ENCODE assay signal across 23 cellular contexts in the genomic region with DNA sequence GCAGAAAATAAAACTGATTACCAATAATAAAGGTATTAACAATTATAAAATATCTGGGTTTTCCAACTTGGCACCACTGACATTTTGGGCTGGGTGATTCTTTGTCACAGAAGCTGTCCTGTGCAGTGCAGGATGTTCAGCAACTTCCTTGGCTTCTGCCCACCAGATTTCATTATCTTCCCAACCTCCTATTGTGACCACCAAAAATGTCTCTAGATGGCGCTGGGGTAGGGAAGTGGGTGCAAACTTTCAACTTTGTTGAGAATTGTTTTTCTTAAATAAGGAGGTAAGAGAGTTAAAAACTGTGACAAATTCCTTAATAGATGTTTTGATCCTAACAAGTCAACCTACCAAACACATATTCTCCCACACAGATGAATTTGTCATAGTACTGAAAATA.
DNase-seq lines count a peak whose midpoint lies in the region; ATAC-seq and TF ChIP-seq lines count a peak whose summit lies in the region.
"Had no signal": no experiment of that assay in that cellular context is flagged by ENCODE, and none has a peak within 500 bp of the region (broad histone marks: within the 10 kb centered on the region; RNA-seq: fewer than 3 reads in every experiment).

No MANE protein-coding gene starts in this region.

- H4K20me1 ChIP-seq in mammary epithelial cell (ENCODE audit: insufficient read depth, low read length): no peaks in the 10 kb centered on the region
- no peaks in the 10 kb centered on the region for H4K20me1 ChIP-seq in neural progenitor cell (ENCODE audit: low read depth)

- peak; percentile 10 to 12 for TF ChIP-seq CTCF in mammary epithelial cell (conservative IDR thresholded peaks at IDR 0.05 in 1 of 2, IDR thresholded peaks at IDR 0.05 in 1 of 2; ENCODE audit: extremely low read depth in 1 of 2, insufficient read depth in 1 of 2, low read depth in 1 of 2, low read length in 2 of 2)
- peak; percentile 12 for TF ChIP-seq CTCF in neural progenitor cell (IDR thresholded peaks at IDR 0.05)
- TF ChIP-seq CTCF in tibial nerve (IDR thresholded peaks at IDR 0.05): no peak

- peaks cover 7% of the 10 kb centered on the region for H3K36me3 Mint-ChIP-seq in neural progenitor cell
- H3K36me3 Mint-ChIP-seq in T-helper 17 cell (ENCODE audit: low read depth): no peaks in the 10 kb centered on the region
- H3K36me3 Mint-ChIP-seq: activated naive CD8-positive, alpha-beta T cell treated with anti-CD3 and anti-CD28 coated beads, Interleukin-2, amount 10 ng/mL, durations not matched to agents 7 days and 5 days; memory B cell; naive thymus-derived CD4-positive, alpha-beta T cell had no signal

- no peaks in the 10 kb centered on the region for H3K9me3 Mint-ChIP-seq in neural progenitor cell
- H3K9me3 Mint-ChIP-seq: activated naive CD8-positive, alpha-beta T cell treated with anti-CD3 and anti-CD28 coated beads, Interleukin-2, amount 10 ng/mL, durations not matched to agents 7 days and 5 days; memory B cell; naive thymus-derived CD4-positive, alpha-beta T cell; T-helper 1 cell treated with Interleukin-12 subunit alpha and Interleukin-12 subunit beta and Interleukin-4 antibody, amounts not matched to agents 30 μg/mL and 1 μg/mL, for 36 hours had no signal

- intact Hi-C loops in mammary epithelial cell (cut with micrococcal nuclease): no loop called here

- 100% methylated on average over 1 of the region's 1 CpG for WGBS in mammary epithelial cell (ENCODE audit: low coverage, missing lambda C conversion rate)
- 63 to 74% methylated on average over 1 of the region's 1 CpG for WGBS in tibial nerve, 2 donors

- H3K9ac ChIP-seq in mammary epithelial cell (ENCODE audit: insufficient read depth, low read length) (no peak overlapping the region), neural progenitor cell (no peak overlapping the region)

- no peak for TF ChIP-seq EP300 in tibial nerve (IDR thresholded peaks at IDR 0.05)

- DNase-seq in DMS 273 (lab: John Stamatoyannopoulos, UW; ENCODE audit: unreplicated experiment): peak; percentile 37
- no peak for DNase-seq in DMS 273 treated with DMSO at 0.1 percent for 48 hours (lab: John Stamatoyannopoulos, UW)
- DNase-seq in NCI-H69 (lab: John Stamatoyannopoulos, UW): peak; percentile 49
- DNase-seq in mammary epithelial cell: no peak
- DNase-seq in neural progenitor cell (ENCODE audit: low spot score): no peak
- DNase-seq in T-helper 17 cell: no peak
- no peak for DNase-seq in tibial nerve (ENCODE audit: low spot score in 2 of 2)
- DNase-seq: 8988T; activated CD8-positive, alpha-beta memory T cell treated with anti-CD3 and anti-CD28 coated beads, Interleukin-2, amount 50 U/mL, for 48 hours; activated naive CD8-positive, alpha-beta T cell treated with anti-CD3 and anti-CD28 coated beads, Interleukin-2, amount 10 ng/mL, durations not matched to agents 7 days and 5 days; Caco-2; GF-D8; kidney glomerular epithelial cell; naive thymus-derived CD4-positive, alpha-beta T cell; NCI-H1417; NCI-H524 treated with DMSO at 0.1 percent for 48 hours; SIG-M5; upper lobe of right lung; WERI-Rb-1 had no signal

- H3K27me3 ChIP-seq in mammary epithelial cell (ENCODE audit: insufficient read depth, low read length): no peaks in the 10 kb centered on the region
- H3K27me3 ChIP-seq in neural progenitor cell: no peaks in the 10 kb centered on the region
- no peaks in the 10 kb centered on the region for H3K27me3 ChIP-seq in tibial nerve
- H3K27me3 ChIP-seq: right atrium auricular region, upper lobe of right lung had no signal

- H3K27me3 Mint-ChIP-seq in neural progenitor cell (ENCODE audit: insufficient read depth, low read depth) (peaks cover 9% of the 10 kb centered on the region), T-helper 17 cell (peaks cover 21% of the 10 kb centered on the region)
- H3K27me3 Mint-ChIP-seq: memory B cell had no signal

- in situ Hi-C loops in mammary epithelial cell (cut with MboI; ENCODE audit: low sequenced_read_pairs in 2 of 2): no loop called here

- CTCF ChIA-PET in mammary epithelial cell (lab: Charles Lee; ENCODE audit: low non-redundant PET): no interaction called here

- H3K4me3 ChIP-seq in mammary epithelial cell (replicated peaks in 1 of 3; ENCODE audit: insufficient read depth in 1 of 3, low read depth in 2 of 3, low read length in 3 of 3) (no peak overlapping the region), neural progenitor cell (no peak overlapping the region), tibial nerve (no peak overlapping the region)
- H3K4me3 ChIP-seq: right atrium auricular region, upper lobe of right lung had no signal

- no peaks in the 10 kb centered on the region for H3K36me3 ChIP-seq in mammary epithelial cell (ENCODE audit: insufficient read depth, low read length)
- H3K36me3 ChIP-seq in neural progenitor cell: no peaks in the 10 kb centered on the region
- H3K36me3 ChIP-seq in tibial nerve: no peaks in the 10 kb centered on the region
- H3K36me3 ChIP-seq: right atrium auricular region, upper lobe of right lung, WERI-Rb-1 had no signal

- no peak for TF ChIP-seq POLR2A in tibial nerve (IDR thresholded peaks at IDR 0.05)

- H3K27ac Mint-ChIP-seq in neural progenitor cell (no peak overlapping the region), T-helper 17 cell (no peak overlapping the region)
- H3K27ac Mint-ChIP-seq: activated naive CD8-positive, alpha-beta T cell treated with anti-CD3 and anti-CD28 coated beads, Interleukin-2, amount 10 ng/mL, durations not matched to agents 7 days and 5 days; memory B cell; naive thymus-derived CD4-positive, alpha-beta T cell; T-helper 1 cell treated with Interleukin-12 subunit alpha and Interleukin-12 subunit beta and Interleukin-4 antibody, amounts not matched to agents 30 μg/mL and 1 μg/mL, for 36 hours had no signal

- H3K79me2 ChIP-seq in mammary epithelial cell (ENCODE audit: insufficient read depth, low read length) (no peaks in the 10 kb centered on the region), neural progenitor cell (ENCODE audit: low read depth) (no peaks in the 10 kb centered on the region)

- H3K27ac ChIP-seq in mammary epithelial cell (ENCODE audit: insufficient read depth, low read depth, low read length): no peak overlapping the region
- no peak overlapping the region for H3K27ac ChIP-seq in neural progenitor cell
- H3K27ac ChIP-seq in tibial nerve: no peak overlapping the region
- H3K27ac ChIP-seq: right atrium auricular region, upper lobe of right lung, WERI-Rb-1 had no signal

- H2AFZ ChIP-seq in mammary epithelial cell (ENCODE audit: low read depth, low read length): no peak overlapping the region
- no peak overlapping the region for H2AFZ ChIP-seq in neural progenitor cell (replicated peaks)

- ATAC-seq in T-helper 17 cell (no peak), GM19324 (IDR thresholded peaks at IDR 0.05; ENCODE audit: low FRiP score, unreplicated experiment) (no peak)
- ATAC-seq: naive thymus-derived CD4-positive, alpha-beta T cell; upper lobe of right lung had no signal

- H3K4me3 Mint-ChIP-seq in neural progenitor cell (no peak overlapping the region), T-helper 17 cell (no peak overlapping the region)
- H3K4me3 Mint-ChIP-seq: activated naive CD8-positive, alpha-beta T cell treated with anti-CD3 and anti-CD28 coated beads, Interleukin-2, amount 10 ng/mL, durations not matched to agents 7 days and 5 days; memory B cell; naive thymus-derived CD4-positive, alpha-beta T cell; T-helper 1 cell treated with Interleukin-12 subunit alpha and Interleukin-12 subunit beta and Interleukin-4 antibody, amounts not matched to agents 30 μg/mL and 1 μg/mL, for 36 hours had no signal

- no peaks in the 10 kb centered on the region for H3F3A ChIP-seq in neural progenitor cell (ENCODE audit: low read depth)

- dilution Hi-C loops in mammary epithelial cell (cut with HindIII; ENCODE audit: low sequenced_read_pairs): no loop called here

- H3K4me1 ChIP-seq in mammary epithelial cell (ENCODE audit: insufficient read depth, low read length) (peaks cover 38% of the 10 kb centered on the region), neural progenitor cell (no peaks in the 10 kb centered on the region), tibial nerve (peaks cover 0 to 36% (median 8%) of the 10 kb centered on the region in 4 donors)
- H3K4me1 ChIP-seq: Caco-2 had no signal

- peaks cover 3% of the 10 kb centered on the region for H3K4me1 Mint-ChIP-seq in neural progenitor cell
- no peaks in the 10 kb centered on the region for H3K4me1 Mint-ChIP-seq in T-helper 17 cell
- H3K4me1 Mint-ChIP-seq: activated naive CD8-positive, alpha-beta T cell treated with anti-CD3 and anti-CD28 coated beads, Interleukin-2, amount 10 ng/mL, durations not matched to agents 7 days and 5 days; memory B cell; naive thymus-derived CD4-positive, alpha-beta T cell had no signal

- no TSS peak for BruUV-seq in mammary epithelial cell (replicated peaks; lab: Mats Ljungman, UMichigan)

- H3K9me3 ChIP-seq in mammary epithelial cell (replicated peaks; ENCODE audit: insufficient read depth, low read length) (no peaks in the 10 kb centered on the region), neural progenitor cell (ENCODE audit: low read depth) (no peaks in the 10 kb centered on the region), T-helper 17 cell (ENCODE audit: control insufficient read depth, low read length, poor library complexity, severe bottlenecking) (no peaks in the 10 kb centered on the region), tibial nerve (no peaks in the 10 kb centered on the region)
- H3K9me3 ChIP-seq: Caco-2, right atrium auricular region, upper lobe of right lung had no signal

- no peak overlapping the region for H3K4me2 ChIP-seq in mammary epithelial cell (ENCODE audit: insufficient read depth, low read depth, low read length)
- H3K4me2 ChIP-seq in neural progenitor cell: no peak overlapping the region

Comparison
In these comparisons a context has a peak if more than half of its experiments do, and no peak if none do; other contexts are left out.
1. DNase-seq: peak in DMS 273 (single experiment) and NCI-H69 (single experiment); none in DMS 273 treated with DMSO at 0.1 percent for 48 hours (single experiment), mammary epithelial cell (single experiment), neural progenitor cell (single experiment), T-helper 17 cell (0 of 3) and tibial nerve (0 of 2).
2. CTCF ChIP-seq: peak in mammary epithelial cell (2 of 2) and neural progenitor cell (single experiment); none in tibial nerve (0 of 5).